In genomic region chr2:10448208-10448645, GRCh38 we compare ENCODE assay signal across 1 cellular context.
TF ChIP-seq lines count a peak whose summit lies in the region.

ODC1 (minus strand) TSS chr2:10448327; CDS start chr2:10445032, 3,295 bp downstream.

TF ChIP-seq in K562, 482 proteins besides CTCF, POLR2A, EP300 and RAD21 (continued from another document and continues in another):
- TF ChIP-seq ZBTB34 (CRISPR knock-in tag; IDR thresholded peaks at IDR 0.05): no peak
- 0 out of 2 replicates have a peak, but pooled peaks have one; percentile 10 for TF ChIP-seq KAT7 (CRISPR knock-in tag; IDR thresholded peaks at IDR 0.05; ENCODE audit: borderline replicate concordance)
- no peak for TF ChIP-seq NCOA4 (IDR thresholded peaks at IDR 0.05; ENCODE audit: partially characterized antibody)
- peak; percentile 12 for TF ChIP-seq GATAD2B (IDR thresholded peaks at IDR 0.05; ENCODE audit: borderline replicate concordance)
- no peak for TF ChIP-seq ZNF347 (CRISPR knock-in tag; IDR thresholded peaks at IDR 0.05; ENCODE audit: low read depth)
- TF ChIP-seq ZBTB43 (CRISPR knock-in tag; IDR thresholded peaks at IDR 0.05): no peak
- no peak for TF ChIP-seq NFRKB (IDR thresholded peaks at IDR 0.05; ENCODE audit: low read depth)
- TF ChIP-seq NR2C1 (IDR thresholded peaks at IDR 0.05): no peak
- TF ChIP-seq NR2C1 (tag; IDR thresholded peaks at IDR 0.05): no peak
- no peak for TF ChIP-seq FOXA3 (CRISPR knock-in tag; conservative IDR thresholded peaks at IDR 0.05 in 1 of 2, IDR thresholded peaks at IDR 0.05 in 1 of 2)
- TF ChIP-seq WHSC1 (IDR thresholded peaks at IDR 0.05; ENCODE audit: low read length): no peak
- TF ChIP-seq MAZ (CRISPR knock-in tag; conservative IDR thresholded peaks at IDR 0.05 in 1 of 2, IDR thresholded peaks at IDR 0.05 in 1 of 2): peak in 1 of 2 experiments; percentile 40; a peak in 2 of 4 replicates
- TF ChIP-seq PHB2 (IDR thresholded peaks at IDR 0.05; ENCODE audit: low read depth): no peak
- no peak for TF ChIP-seq U2AF2 (optimal IDR thresholded peaks at IDR 0.05; ENCODE audit: low read depth, low read length)
- no peak for TF ChIP-seq NUFIP1 (IDR thresholded peaks at IDR 0.05; ENCODE audit: partially characterized antibody)
- TF ChIP-seq CAMTA2 (CRISPR knock-in tag; conservative IDR thresholded peaks at IDR 0.05): no peak
- TF ChIP-seq HDAC3 (IDR thresholded peaks at IDR 0.05; ENCODE audit: borderline replicate concordance, partially characterized antibody): no peak
- no peak for TF ChIP-seq MYNN (IDR thresholded peaks at IDR 0.05)
- no peak for TF ChIP-seq MYNN (CRISPR knock-in tag; IDR thresholded peaks at IDR 0.05)
- no peak for TF ChIP-seq CHD4 (IDR thresholded peaks at IDR 0.05; ENCODE audit: insufficient read depth, insufficient replicate concordance, low read depth, low read length, poor library complexity, severe bottlenecking)
- no peak for TF ChIP-seq ZNF263 (CRISPR knock-in tag; IDR thresholded peaks at IDR 0.05; ENCODE audit: borderline replicate concordance)
- no peak for TF ChIP-seq MECOM (CRISPR knock-in tag; IDR thresholded peaks at IDR 0.05)
- no peak for TF ChIP-seq GABPB2 (CRISPR knock-in tag; conservative IDR thresholded peaks at IDR 0.05)
- TF ChIP-seq MTA3 (IDR thresholded peaks at IDR 0.05; ENCODE audit: borderline replicate concordance): no peak; the same call in 1 of the 2 replicates
- TF ChIP-seq CXXC5 (CRISPR knock-in tag; IDR thresholded peaks at IDR 0.05): peak; percentile 84
- no peak for TF ChIP-seq ZNF740 (CRISPR knock-in tag; IDR thresholded peaks at IDR 0.05)
- no peak for TF ChIP-seq ZNF740 (tag; IDR thresholded peaks at IDR 0.05)
- no peak for TF ChIP-seq MITF (IDR thresholded peaks at IDR 0.05)
- no peak for TF ChIP-seq PATZ1 (CRISPR knock-in tag; IDR thresholded peaks at IDR 0.05; ENCODE audit: borderline replicate concordance)
- no peak for TF ChIP-seq HES1 (IDR thresholded peaks at IDR 0.05; ENCODE audit: low read depth)
- peak; percentile 80 for TF ChIP-seq POLR2AphosphoS5 (IDR thresholded peaks at IDR 0.05; ENCODE audit: control insufficient read depth, insufficient read depth, low read depth, low read length)
- TF ChIP-seq ETV5 (CRISPR knock-in tag; IDR thresholded peaks at IDR 0.05; ENCODE audit: low read depth): no peak
- no peak for TF ChIP-seq NR3C1 (CRISPR knock-in tag; IDR thresholded peaks at IDR 0.05)
- no peak for TF ChIP-seq ATF3 (IDR thresholded peaks at IDR 0.05)
- TF ChIP-seq ATF3 (CRISPR knock-in tag; conservative IDR thresholded peaks at IDR 0.05): no peak
- no peak for TF ChIP-seq NR0B1 (IDR thresholded peaks at IDR 0.05; ENCODE audit: partially characterized antibody)
- no peak for TF ChIP-seq ZFP30 (CRISPR knock-in tag; IDR thresholded peaks at IDR 0.05; ENCODE audit: borderline replicate concordance)
- no peak for TF ChIP-seq ARHGAP35 (IDR thresholded peaks at IDR 0.05; ENCODE audit: partially characterized antibody)
- no peak for TF ChIP-seq ZNF175 (CRISPR knock-in tag; IDR thresholded peaks at IDR 0.05; ENCODE audit: low read depth)
- peak in 1 of 2 experiments; percentile 92; a peak in 3 of 4 replicates for TF ChIP-seq NONO (IDR thresholded peaks at IDR 0.05; ENCODE audit: low read depth in 2 of 2, low read length in 1 of 2)
- TF ChIP-seq SMAD1 (IDR thresholded peaks at IDR 0.05; ENCODE audit: low read depth, low read length, partially characterized antibody): no peak
- no peak for TF ChIP-seq SMC3 (conservative IDR thresholded peaks at IDR 0.05; ENCODE audit: insufficient read depth, low read depth, low read length)
- no peak for TF ChIP-seq BRCA1 (IDR thresholded peaks at IDR 0.05)
- no peak for TF ChIP-seq BRCA1 (CRISPR knock-in tag; IDR thresholded peaks at IDR 0.05)
- TF ChIP-seq GABPA (tag; conservative IDR thresholded peaks at IDR 0.05; ENCODE audit: low read depth): no peak
- no peak for TF ChIP-seq NFE2 (IDR thresholded peaks at IDR 0.05; ENCODE audit: low read depth)
- TF ChIP-seq ZNF436 (CRISPR knock-in tag; IDR thresholded peaks at IDR 0.05): no peak
- no peak for TF ChIP-seq ZBED1 (IDR thresholded peaks at IDR 0.05)
- no peak for TF ChIP-seq TCF3 (CRISPR knock-in tag; IDR thresholded peaks at IDR 0.05)
- no peak for TF ChIP-seq RBM39 (optimal IDR thresholded peaks at IDR 0.05; ENCODE audit: low read depth, low read length)
- peak; percentile 41 for TF ChIP-seq RBM25 (IDR thresholded peaks at IDR 0.05; ENCODE audit: low read depth, low read length, severe bottlenecking)
- TF ChIP-seq NBN (IDR thresholded peaks at IDR 0.05; ENCODE audit: low read depth): no peak
- TF ChIP-seq SMARCB1 (IDR thresholded peaks at IDR 0.05; ENCODE audit: insufficient read length, low read depth): no peak
- TF ChIP-seq POLR2AphosphoS2 (IDR thresholded peaks at IDR 0.05; ENCODE audit: low read length): no peak
- no peak for TF ChIP-seq ZNF324 (CRISPR knock-in tag; IDR thresholded peaks at IDR 0.05)
- TF ChIP-seq POLR2H (tag; IDR thresholded peaks at IDR 0.05; ENCODE audit: low read depth): peak; percentile 96
- no peak for TF ChIP-seq SMAD3 (CRISPR knock-in tag; conservative IDR thresholded peaks at IDR 0.05)
- no peak for TF ChIP-seq EHMT2 (IDR thresholded peaks at IDR 0.05)
- TF ChIP-seq KLF6 (CRISPR knock-in tag; IDR thresholded peaks at IDR 0.05; ENCODE audit: borderline replicate concordance): no peak
- no peak for TF ChIP-seq ZNF77 (CRISPR knock-in tag; IDR thresholded peaks at IDR 0.05)
- TF ChIP-seq CTBP1 (IDR thresholded peaks at IDR 0.05; ENCODE audit: borderline replicate concordance): no peak
- peak; percentile 71 for TF ChIP-seq KDM5B (IDR thresholded peaks at IDR 0.05; ENCODE audit: insufficient replicate concordance, low read depth, low read length)
- TF ChIP-seq TAF1 (IDR thresholded peaks at IDR 0.05; ENCODE audit: control insufficient read depth, extremely low read depth, insufficient read depth, low read length, severe bottlenecking): peak; percentile 64
- TF ChIP-seq CREM (IDR thresholded peaks at IDR 0.05; ENCODE audit: low read depth): peak; percentile 48; the same call in 1 of the 2 replicates
- TF ChIP-seq ZNF592 (IDR thresholded peaks at IDR 0.05): no peak
- no peak for TF ChIP-seq SRSF7 (optimal IDR thresholded peaks at IDR 0.05; ENCODE audit: low read depth, low read length)
- TF ChIP-seq POLR3G (IDR thresholded peaks at IDR 0.05; ENCODE audit: extremely low read depth, insufficient read length, insufficient replicate concordance): no peak
- TF ChIP-seq ZFX (CRISPR knock-in tag; IDR thresholded peaks at IDR 0.05): peak; percentile 52
- TF ChIP-seq ARID1B (IDR thresholded peaks at IDR 0.05): no peak
